11 cellular contexts compared by ENCODE assay signal in genomic region chr5:85972539-85972938, GRCh38.
"Had no signal": no experiment of that assay in that cellular context is flagged by ENCODE, and none has a peak within 500 bp of the region (broad histone marks: within the 10 kb centered on the region; RNA-seq: fewer than 3 reads in every experiment).

No MANE protein-coding gene starts in this region.

- DNase-seq: GM23248, GOT3, H7, H9, HCEC 1CT, HFFc6 had no signal

- H3K4me2 ChIP-seq: GM23338 had no signal

- H3K4me1 Mint-ChIP-seq: GM23338, H9 had no signal

- H3K27ac Mint-ChIP-seq: GM23338, H9, HFFc6 had no signal

- H3K4me3 Mint-ChIP-seq: GM23338, H9, HFFc6 had no signal

- H3K27ac ChIP-seq: GM23248 had no signal

- H2AFZ ChIP-seq: GM23248, GM23338 had no signal

- H3K4me3 ChIP-seq: GM23248, GM23338, HAP-1 had no signal

- H3K9ac ChIP-seq: GM23248 had no signal

- H3K4me1 ChIP-seq: HAP-1 had no signal

- H3K36me3 ChIP-seq: HAP-1 had no signal

- H3K9me3 ChIP-seq: HAP-1 had no signal

- H3K9me3 Mint-ChIP-seq: GM23338, H9 had no signal

- ATAC-seq: GM23338, HCT116 had no signal

- FAIRE-seq: H1, H54 had no signal
